In genomic region chr16:6104423-6104822, GRCh38 we compare ENCODE assay signal across 16 cellular contexts.
"Had no signal": no experiment of that assay in that cellular context is flagged by ENCODE, and none has a peak within 500 bp of the region (broad histone marks: within the 10 kb centered on the region; RNA-seq: fewer than 3 reads in every experiment).

No MANE protein-coding gene starts in this region.

- H3K4me1 ChIP-seq: left lung, lower lobe of right lung, right atrium auricular region, sigmoid colon, testis, tibial nerve had no signal

- H3K9me3 ChIP-seq: esophagus squamous epithelium, lower lobe of right lung, right atrium auricular region, sigmoid colon, testis had no signal

- DNase-seq: esophagus squamous epithelium; foreskin fibroblast; immature natural killer cell; left lung; lower lobe of right lung; natural killer cell; posterior cingulate gyrus; sigmoid colon; stimulated activated CD4-positive, alpha-beta T cell treated with anti-CD3 and anti-CD28 coated beads, Interleukin-2, amount 100 ng/mL, for 24 hours; stimulated activated CD4-positive, alpha-beta T cell treated with anti-CD3 and anti-CD28 coated beads, Interleukin-4, amount 100 ng/mL, for 4 hours; stimulated activated naive B cell treated with anti-CD40 and anti-IgM and Interleukin-4, amounts not matched to agents 10 μg/mL and 1 μg/mL and 100 μg/mL, for 72 hours; stimulated activated naive CD8-positive, alpha-beta T cell treated with anti-CD3 and anti-CD28 coated beads, Interleukin-15, amount 100 ng/mL, for 72 hours; testis had no signal

- H3K4me3 ChIP-seq: esophagus squamous epithelium, left lung, lower lobe of right lung, right atrium auricular region, sigmoid colon, skin epidermis, testis, tibial nerve had no signal

- ATAC-seq: left lung; lower lobe of right lung; natural killer cell; stimulated activated naive B cell treated with anti-CD40 and anti-IgM and Interleukin-4, amounts not matched to agents 10 μg/mL and 1 μg/mL and 100 μg/mL, for 72 hours; stimulated activated naive CD8-positive, alpha-beta T cell treated with anti-CD3 and anti-CD28 coated beads, Interleukin-15, amount 100 ng/mL, for 72 hours had no signal

- H3K27ac ChIP-seq: esophagus squamous epithelium, left lung, lower lobe of right lung, right atrium auricular region, sigmoid colon, skin epidermis, testis, tibial nerve had no signal

- H3K36me3 ChIP-seq: esophagus squamous epithelium, left lung, lower lobe of right lung, right atrium auricular region, sigmoid colon, tibial nerve had no signal

- H3K27me3 ChIP-seq: esophagus squamous epithelium, left lung, right atrium auricular region, sigmoid colon, testis, tibial nerve had no signal
